Comparison of ENCODE assay signal across 13 cellular contexts in genomic region chr6:189676-190075, GRCh38.
A peak's percentile ranks its signal among the peaks of the same experiment; 100 is the strongest.
DNase-seq lines count a peak whose midpoint lies in the region; ATAC-seq and TF ChIP-seq lines count a peak whose summit lies in the region.
"Had no signal": no experiment of that assay in that cellular context is flagged by ENCODE, and none has a peak within 500 bp of the region (broad histone marks: within the 10 kb centered on the region; RNA-seq: fewer than 3 reads in every experiment).

No MANE protein-coding gene starts in this region.

- no peak for TF ChIP-seq CTCF in ovary (IDR thresholded peaks at IDR 0.05)

- 46 to 62% (median 55%) methylated on average over 8 of the region's 8 CpGs for WGBS in ovary, 3 donors

- intact Hi-C loops in ovary (cut with DNase I), result no loop called here

- no peak for DNase-seq in CD8-positive, alpha-beta memory T cell
- DNase-seq in immature natural killer cell, result no peak
- DNase-seq in SHP77 (lab: John Stamatoyannopoulos, UW), result no peak
- no peak for DNase-seq in HK-2 (ENCODE audit: unreplicated experiment)
- no peak for DNase-seq in ovary
- DNase-seq: activated effector memory CD4-positive, alpha-beta T cell treated with Interleukin-2 at 50 U/mL for 16 hours; NCI-H2081 treated with DMSO at 0.1 percent for 48 hours; uterus had no signal

- no peak for TF ChIP-seq EP300 in ovary (IDR thresholded peaks at IDR 0.05)

- no peaks in the 10 kb centered on the region for H3K9me3 ChIP-seq in CD8-positive, alpha-beta memory T cell (ENCODE audit: low read length)
- no peaks in the 10 kb centered on the region for H3K9me3 ChIP-seq in ovary
- H3K9me3 ChIP-seq: uterus had no signal

- H3K27me3 Mint-ChIP-seq in CD8-positive, alpha-beta memory T cell, result peaks cover 0 to 1% of the 10 kb centered on the region in 2 donors
- peaks cover 0 to 3% (median 2%) of the 10 kb centered on the region in 3 donors for H3K27me3 Mint-ChIP-seq in immature natural killer cell (ENCODE audit: low read depth in 3 of 3)

- TF ChIP-seq POLR2A in ovary (IDR thresholded peaks at IDR 0.05), result no peak

- H3K9me3 Mint-ChIP-seq in CD8-positive, alpha-beta memory T cell, result no peaks in the 10 kb centered on the region
- H3K9me3 Mint-ChIP-seq in immature natural killer cell, result no peaks in the 10 kb centered on the region

- H3K4me1 ChIP-seq in CD8-positive, alpha-beta memory T cell (ENCODE audit: insufficient read depth, low read length), result peaks cover 37% of the 10 kb centered on the region
- no peaks in the 10 kb centered on the region for H3K4me1 ChIP-seq in ovary (ENCODE audit: insufficient read depth)
- H3K4me1 ChIP-seq: uterus had no signal

- peak overlapping the region in 5 of 7 donors; percentile 33 to 59 (median 42) for H3K4me3 Mint-ChIP-seq in CD8-positive, alpha-beta memory T cell
- peak overlapping the region in 1 of 5 donors; percentile 68 for H3K4me3 Mint-ChIP-seq in immature natural killer cell

- no peaks in the 10 kb centered on the region for H3K36me3 Mint-ChIP-seq in CD8-positive, alpha-beta memory T cell
- H3K36me3 Mint-ChIP-seq in immature natural killer cell, result no peaks in the 10 kb centered on the region

- peak overlapping the region; percentile 45 to 81 (median 70) for H3K27ac Mint-ChIP-seq in CD8-positive, alpha-beta memory T cell
- peak overlapping the region in 4 of 6 donors; percentile 35 to 94 (median 76) for H3K27ac Mint-ChIP-seq in immature natural killer cell

- H3K4me1 Mint-ChIP-seq in CD8-positive, alpha-beta memory T cell, result peaks cover 35 to 47% (median 46%) of the 10 kb centered on the region in 3 donors
- peaks cover 16 to 37% of the 10 kb centered on the region in 2 donors for H3K4me1 Mint-ChIP-seq in immature natural killer cell

- CTCF ChIA-PET in CD8-positive, alpha-beta memory T cell (lab: Charles Lee), result interaction anchor here (0.6 to 4.6 kb wide), 17 partner anchors 9 to 359 kb away, joined by 3 to 27 read pairs (median 5); partner anchors contain the start of gene IRF4

- H3K36me3 ChIP-seq in CD8-positive, alpha-beta memory T cell (ENCODE audit: insufficient read depth, low read length), result no peaks in the 10 kb centered on the region
- H3K36me3 ChIP-seq in ovary, result no peaks in the 10 kb centered on the region
- H3K36me3 ChIP-seq: uterus had no signal

- H3K27me3 ChIP-seq in CD8-positive, alpha-beta memory T cell (ENCODE audit: insufficient read depth, low read length, poor library complexity, severe bottlenecking), result no peaks in the 10 kb centered on the region
- H3K27me3 ChIP-seq in ovary, result no peaks in the 10 kb centered on the region
- H3K27me3 ChIP-seq: uterus had no signal

- peak; percentile 9 for ATAC-seq in GM19397 (IDR thresholded peaks at IDR 0.05; ENCODE audit: unreplicated experiment)
- ATAC-seq in HG03571 (IDR thresholded peaks at IDR 0.05; ENCODE audit: unreplicated experiment), result peak; percentile 13
- ATAC-seq in GM18873 (IDR thresholded peaks at IDR 0.05; ENCODE audit: low FRiP score, unreplicated experiment), result no peak
- ATAC-seq: Panc1 had no signal

- POLR2A ChIA-PET in CD8-positive, alpha-beta memory T cell (lab: Charles Lee), result interaction anchor here (0.7 to 1.5 kb wide), 3 partner anchors 103 to 883 kb away, joined by 3 to 4 read pairs (median 3); partner anchors contain the start of gene DUSP22

- H3K27ac ChIP-seq in CD8-positive, alpha-beta memory T cell (ENCODE audit: low read depth, low read length), result no peak overlapping the region
- no peak overlapping the region for H3K27ac ChIP-seq in ovary
- H3K27ac ChIP-seq: uterus had no signal

- no peak overlapping the region for H3K4me3 ChIP-seq in CD8-positive, alpha-beta memory T cell (ENCODE audit: low read length)
- no peak overlapping the region for H3K4me3 ChIP-seq in ovary
- H3K4me3 ChIP-seq: K562, uterus had no signal
